17 cellular contexts compared by ENCODE assay signal in the genomic region with DNA sequence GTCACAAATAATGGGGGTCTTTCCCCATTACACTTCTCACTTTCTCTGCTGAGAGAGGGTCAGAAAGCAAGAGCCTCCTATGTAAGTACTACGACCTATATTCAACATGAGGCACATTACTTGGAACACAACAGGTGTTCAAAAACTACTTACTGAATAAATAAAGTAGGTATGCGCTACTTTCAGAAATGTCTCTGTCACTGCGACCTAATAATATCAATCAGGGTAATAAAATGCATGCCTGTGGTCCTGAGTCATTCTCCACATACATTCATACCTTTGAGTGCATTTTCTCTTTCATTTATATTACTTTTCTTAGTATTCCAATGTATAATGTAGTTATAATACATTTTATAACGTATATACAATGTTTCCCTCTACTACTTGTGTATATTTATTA.
DNase-seq lines count a peak whose midpoint lies in the region; ATAC-seq, FAIRE-seq and TF ChIP-seq lines count a peak whose summit lies in the region.
"Had no signal": no experiment of that assay in that cellular context is flagged by ENCODE, and none has a peak within 500 bp of the region (broad histone marks: within the 10 kb centered on the region; RNA-seq: fewer than 3 reads in every experiment).

No MANE protein-coding gene starts in this region.

- H3K4ac ChIP-seq in mesendoderm (ENCODE audit: low read depth, low read length) = no peak overlapping the region

- TF ChIP-seq CTCF in astrocyte (IDR thresholded peaks at IDR 0.05; ENCODE audit: insufficient read depth, low read depth, low read length) = no peak

- no CpG with 5 or more reads among the region's 4 CpGs for WGBS in mesendoderm (ENCODE audit: extremely low coverage, insufficient coverage, low lambda C conversion rate)

- H3K36me3 Mint-ChIP-seq in astrocyte (ENCODE audit: low read depth, unreplicated experiment) (no peaks in the 10 kb centered on the region), T-helper 17 cell (ENCODE audit: low read depth) (peaks cover 1% of the 10 kb centered on the region)
- H3K36me3 Mint-ChIP-seq: CD4-positive, alpha-beta memory T cell; IgD-negative memory B cell had no signal

- no peak overlapping the region for H2AK5ac ChIP-seq in mesendoderm (ENCODE audit: low read length)

- peak; percentile 5 for DNase-seq in LoVo (ENCODE audit: low spot score)
- DNase-seq in astrocyte (ENCODE audit: low read depth) = peak; percentile 10
- DNase-seq in kidney tubule cell (ENCODE audit: low spot score) = peak; percentile 31
- no peak for DNase-seq in mesendoderm
- no peak for DNase-seq in NCI-H2081 treated with DMSO at 0.1 percent for 48 hours (lab: John Stamatoyannopoulos, UW)
- DNase-seq in cortex of kidney (lab: John Stamatoyannopoulos, UW) = no peak
- DNase-seq in T-helper 17 cell = no peak
- DNase-seq: BE2C; CD4-positive, alpha-beta memory T cell; DMS79; H9 had no signal

- H2AFZ ChIP-seq in astrocyte (ENCODE audit: low read depth, low read length) = no peak overlapping the region
- H2AFZ ChIP-seq: GM23338 had no signal

- no peak overlapping the region for H3K23ac ChIP-seq in mesendoderm (ENCODE audit: low read length)

- no peaks in the 10 kb centered on the region for H3K4me1 ChIP-seq in astrocyte (ENCODE audit: insufficient read depth, low read length)
- H3K4me1 ChIP-seq in mesendoderm (ENCODE audit: control insufficient read depth, low read depth, low read length) = no peaks in the 10 kb centered on the region
- H3K4me1 ChIP-seq: A549, BE2C had no signal

- no peak overlapping the region for H2BK15ac ChIP-seq in mesendoderm (replicated peaks; ENCODE audit: low read depth)

- H3K9ac ChIP-seq in astrocyte (ENCODE audit: low read length) (no peak overlapping the region), mesendoderm (ENCODE audit: low read length) (no peak overlapping the region)

- H3K36me3 ChIP-seq in astrocyte (ENCODE audit: insufficient read depth, low read length) = no peaks in the 10 kb centered on the region
- no peaks in the 10 kb centered on the region for H3K36me3 ChIP-seq in mesendoderm (ENCODE audit: control insufficient read depth, insufficient read depth, low read length)
- H3K36me3 ChIP-seq: BE2C had no signal

- no peak overlapping the region for H4K8ac ChIP-seq in mesendoderm (ENCODE audit: low read depth, low read length)

- H3K4me3 Mint-ChIP-seq in astrocyte (ENCODE audit: unreplicated experiment) (no peak overlapping the region), T-helper 17 cell (no peak overlapping the region)
- H3K4me3 Mint-ChIP-seq: CD4-positive, alpha-beta memory T cell; GM23338; H9; IgD-negative memory B cell had no signal

- H3K4me1 Mint-ChIP-seq in astrocyte (ENCODE audit: low read depth, unreplicated experiment) (peaks cover 7% of the 10 kb centered on the region), T-helper 17 cell (no peaks in the 10 kb centered on the region)
- H3K4me1 Mint-ChIP-seq: CD4-positive, alpha-beta memory T cell; GM23338; H9 had no signal

- no peaks in the 10 kb centered on the region for H3K9me3 Mint-ChIP-seq in astrocyte (ENCODE audit: unreplicated experiment)
- H3K9me3 Mint-ChIP-seq: GM23338, H9 had no signal

- FAIRE-seq in astrocyte (lab: Jason Lieb, UNC) = no peak
- FAIRE-seq: A549, G401.6, GM12891 had no signal

- H3K27ac Mint-ChIP-seq in astrocyte (ENCODE audit: unreplicated experiment) (no peak overlapping the region), T-helper 17 cell (no peak overlapping the region)
- H3K27ac Mint-ChIP-seq: CD4-positive, alpha-beta memory T cell; GM23338; H9; IgD-negative memory B cell had no signal

- no peaks in the 10 kb centered on the region for H3K27me3 ChIP-seq in astrocyte (ENCODE audit: insufficient read depth, low read length)
- no peaks in the 10 kb centered on the region for H3K27me3 ChIP-seq in mesendoderm (ENCODE audit: insufficient read depth, low read length, poor library complexity)
- H3K27me3 ChIP-seq: BE2C had no signal

- H4K20me1 ChIP-seq in astrocyte (ENCODE audit: insufficient read depth, low read length) = no peaks in the 10 kb centered on the region

- no peak overlapping the region for H4K5ac ChIP-seq in mesendoderm (ENCODE audit: low read length)

- no peak overlapping the region for H2BK5ac ChIP-seq in mesendoderm (ENCODE audit: low read length)

- no peak overlapping the region for H3K18ac ChIP-seq in mesendoderm (ENCODE audit: low read length)

- H3K9me3 ChIP-seq in astrocyte (ENCODE audit: insufficient read depth, low read depth, low read length) (no peaks in the 10 kb centered on the region), T-helper 17 cell (ENCODE audit: control insufficient read depth, low read length, poor library complexity, severe bottlenecking) (no peaks in the 10 kb centered on the region)
- H3K9me3 ChIP-seq: A549, BE2C had no signal

- H2BK120ac ChIP-seq in mesendoderm (ENCODE audit: low read depth, low read length) = no peak overlapping the region

- H3K79me1 ChIP-seq in mesendoderm (ENCODE audit: low read length) = no peaks in the 10 kb centered on the region

- H3K4me2 ChIP-seq in astrocyte (ENCODE audit: low read length) = no peak overlapping the region
- no peak overlapping the region for H3K4me2 ChIP-seq in mesendoderm (ENCODE audit: low read length)
- H3K4me2 ChIP-seq: A549, GM23338 had no signal

- no peak overlapping the region for H3K56ac ChIP-seq in mesendoderm (ENCODE audit: low read length)

- ATAC-seq in T-helper 17 cell = no peak
- ATAC-seq: A549, GM23338 had no signal

- no peak overlapping the region for H3K27ac ChIP-seq in astrocyte (ENCODE audit: low read depth, low read length)
- H3K27ac ChIP-seq in mesendoderm (ENCODE audit: low read depth, low read length) = no peak overlapping the region
- H3K27ac ChIP-seq: A549, C4-2B had no signal

- H3K4me3 ChIP-seq in astrocyte (ENCODE audit: insufficient read depth, low read depth, low read length) (no peak overlapping the region), mesendoderm (ENCODE audit: low read length) (no peak overlapping the region)
- H3K4me3 ChIP-seq: A549, GM23338 had no signal

- H3K79me2 ChIP-seq in astrocyte (ENCODE audit: insufficient read depth, low read length) (no peaks in the 10 kb centered on the region), mesendoderm (ENCODE audit: control insufficient read depth, insufficient read depth, low read length) (no peaks in the 10 kb centered on the region)

- no peaks in the 10 kb centered on the region for H3K27me3 Mint-ChIP-seq in astrocyte (ENCODE audit: low read depth, unreplicated experiment)
- no peaks in the 10 kb centered on the region for H3K27me3 Mint-ChIP-seq in T-helper 17 cell
- H3K27me3 Mint-ChIP-seq: CD4-positive, alpha-beta memory T cell; IgD-negative memory B cell had no signal

Comparison
In these comparisons a context has a peak if more than half of its experiments do, and no peak if none do; other contexts are left out.
1. DNase-seq: peak in LoVo (single experiment), astrocyte (single experiment) and kidney tubule cell (single experiment); none in mesendoderm (single experiment), NCI-H2081 treated with DMSO at 0.1 percent for 48 hours (single experiment), cortex of kidney (single experiment) and T-helper 17 cell (0 of 3).